ENCODE assay signal across 10 cellular contexts in genomic region chr5:44885903-44886302, GRCh38.
DNase-seq lines count a peak whose midpoint lies in the region; ATAC-seq and TF ChIP-seq lines count a peak whose summit lies in the region.
"Had no signal": no experiment of that assay in that cellular context is flagged by ENCODE, and none has a peak within 500 bp of the region (broad histone marks: within the 10 kb centered on the region; RNA-seq: fewer than 3 reads in every experiment).

No MANE protein-coding gene starts in this region.

- H3K9me3 ChIP-seq in CD4-positive, alpha-beta T cell (ENCODE audit: control insufficient read depth, low read length), result no peaks in the 10 kb centered on the region
- H3K9me3 ChIP-seq in naive thymus-derived CD4-positive, alpha-beta T cell (ENCODE audit: control insufficient read depth in 2 of 3, low read length in 3 of 3), result no peaks in the 10 kb centered on the region

- no peak overlapping the region for H3K27ac Mint-ChIP-seq in CD4-positive, alpha-beta T cell
- H3K27ac Mint-ChIP-seq in naive thymus-derived CD4-positive, alpha-beta T cell, result no peak overlapping the region

- H3K4me3 Mint-ChIP-seq in CD4-positive, alpha-beta T cell, result no peak overlapping the region
- H3K4me3 Mint-ChIP-seq in naive thymus-derived CD4-positive, alpha-beta T cell, result no peak overlapping the region

- peaks cover 4% of the 10 kb centered on the region for H3K9me3 Mint-ChIP-seq in CD4-positive, alpha-beta T cell
- H3K9me3 Mint-ChIP-seq in naive thymus-derived CD4-positive, alpha-beta T cell, result peaks cover 0 to 10% (median 1%) of the 10 kb centered on the region in 11 donors

- H3K27me3 Mint-ChIP-seq in CD4-positive, alpha-beta T cell, result no peaks in the 10 kb centered on the region
- H3K27me3 Mint-ChIP-seq in naive thymus-derived CD4-positive, alpha-beta T cell, result no peaks in the 10 kb centered on the region

- H3K36me3 ChIP-seq in GM06990 (ENCODE audit: control insufficient read depth, insufficient read depth, low read length), result no peaks in the 10 kb centered on the region
- H3K36me3 ChIP-seq in naive thymus-derived CD4-positive, alpha-beta T cell (ENCODE audit: control insufficient read depth in 2 of 3, insufficient read depth in 3 of 3, low read length in 3 of 3), result no peaks in the 10 kb centered on the region

- POLR2A ChIA-PET in CD4-positive, alpha-beta T cell (lab: Charles Lee), result no interaction called here
- POLR2A ChIA-PET in naive thymus-derived CD4-positive, alpha-beta T cell (lab: Charles Lee), result no interaction called here

- H3K4me3 ChIP-seq in GM06990 (replicated peaks; ENCODE audit: low read depth, low read length), result no peak overlapping the region
- no peak overlapping the region for H3K4me3 ChIP-seq in naive thymus-derived CD4-positive, alpha-beta T cell (ENCODE audit: low read length)

- ATAC-seq in GM19438 (IDR thresholded peaks at IDR 0.05; ENCODE audit: low read depth, unreplicated experiment) (peak; percentile 81), HG03064 (IDR thresholded peaks at IDR 0.05; ENCODE audit: low read depth, unreplicated experiment) (peak; percentile 92)
- ATAC-seq in CD4-positive, alpha-beta T cell (ENCODE audit: poor library complexity), result no peak
- no peak for ATAC-seq in naive thymus-derived CD4-positive, alpha-beta T cell

- no peaks in the 10 kb centered on the region for H3K27me3 ChIP-seq in GM06990 (replicated peaks; ENCODE audit: control insufficient read depth, insufficient read depth, low read length)
- no peaks in the 10 kb centered on the region for H3K27me3 ChIP-seq in CD4-positive, alpha-beta T cell (ENCODE audit: control insufficient read depth, insufficient read depth, low read length)
- no peaks in the 10 kb centered on the region for H3K27me3 ChIP-seq in naive thymus-derived CD4-positive, alpha-beta T cell (ENCODE audit: control insufficient read depth in 2 of 2, insufficient read depth in 2 of 2, low read length in 2 of 2)

- intact Hi-C loops in CD4-positive, alpha-beta T cell (cut with DNase I, micrococcal nuclease), result no loop called here
- intact Hi-C loops in naive thymus-derived CD4-positive, alpha-beta T cell (cut with micrococcal nuclease), result no loop called here

- H3K4me1 ChIP-seq in naive thymus-derived CD4-positive, alpha-beta T cell (ENCODE audit: control insufficient read depth in 2 of 2, insufficient read depth in 2 of 2, low read length in 2 of 2), result no peaks in the 10 kb centered on the region

- CTCF ChIA-PET in CD4-positive, alpha-beta T cell (lab: Charles Lee), result no interaction called here
- CTCF ChIA-PET in naive thymus-derived CD4-positive, alpha-beta T cell (lab: Charles Lee), result no interaction called here

- H3K27ac ChIP-seq in CD4-positive, alpha-beta T cell (ENCODE audit: low read depth, low read length), result no peak overlapping the region
- H3K27ac ChIP-seq in naive thymus-derived CD4-positive, alpha-beta T cell (ENCODE audit: low read depth, low read length), result no peak overlapping the region

- no peaks in the 10 kb centered on the region for H3K4me1 Mint-ChIP-seq in CD4-positive, alpha-beta T cell (ENCODE audit: low read depth)
- peaks cover 0 to 7% (median 0%) of the 10 kb centered on the region in 7 donors for H3K4me1 Mint-ChIP-seq in naive thymus-derived CD4-positive, alpha-beta T cell

- DNase-seq in GM06990 (ENCODE audit: extremely low read depth, insufficient read length) (peak; percentile 19), RPMI7951 (ENCODE audit: low read depth) (peak; percentile 62), HuH-7.5 (ENCODE audit: low spot score) (no peak), NCI-H748 (lab: John Stamatoyannopoulos, UW; ENCODE audit: unreplicated experiment) (no peak)
- DNase-seq in CD4-positive, alpha-beta T cell, result no peak
- DNase-seq in naive thymus-derived CD4-positive, alpha-beta T cell, result no peak
- DNase-seq: DMS79 treated with DMSO at 0.1 percent for 48 hours, NCI-H146 had no signal

- TF ChIP-seq CTCF in GM06990 (IDR thresholded peaks at IDR 0.05; ENCODE audit: insufficient read depth, low read length, poor library complexity, severe bottlenecking), result no peak
- TF ChIP-seq CTCF in CD4-positive, alpha-beta T cell (IDR thresholded peaks at IDR 0.05), result no peak

- H3K36me3 Mint-ChIP-seq in CD4-positive, alpha-beta T cell (ENCODE audit: low read depth), result no peaks in the 10 kb centered on the region
- H3K36me3 Mint-ChIP-seq in naive thymus-derived CD4-positive, alpha-beta T cell, result no peaks in the 10 kb centered on the region

Comparison
In these comparisons a context has a peak if more than half of its experiments do, and no peak if none do; other contexts are left out.
1. DNase-seq: peak in GM06990 (single experiment) and RPMI7951 (single experiment); none in CD4-positive, alpha-beta T cell (0 of 10), naive thymus-derived CD4-positive, alpha-beta T cell (0 of 9), HuH-7.5 (single experiment) and NCI-H748 (single experiment).
2. ATAC-seq: peak in GM19438 (single experiment) and HG03064 (single experiment); none in CD4-positive, alpha-beta T cell (single experiment) and naive thymus-derived CD4-positive, alpha-beta T cell (single experiment).